18 cellular contexts compared by ENCODE assay signal in the genomic region with DNA sequence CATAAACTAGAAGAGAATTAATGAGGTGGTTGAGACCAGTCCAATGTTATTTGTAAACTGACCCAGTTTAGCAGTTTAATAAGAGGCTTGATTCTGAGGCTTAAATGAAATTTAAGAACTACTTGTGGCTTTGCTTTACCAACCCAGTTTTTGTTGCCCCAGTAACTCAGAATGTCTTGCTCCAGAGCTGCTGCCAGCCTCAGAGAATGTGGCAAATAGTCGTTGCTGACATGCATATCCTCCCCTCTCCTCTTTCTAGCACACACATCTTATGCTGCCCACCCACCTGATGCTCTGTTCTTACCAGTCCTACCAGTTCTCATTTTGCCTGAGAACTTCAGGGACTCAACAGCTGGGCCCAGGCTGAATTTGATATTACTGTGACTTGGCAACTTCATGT.
A peak's percentile ranks its signal among the peaks of the same experiment; 100 is the strongest.
DNase-seq lines count a peak whose midpoint lies in the region; ATAC-seq and TF ChIP-seq lines count a peak whose summit lies in the region.
"Had no signal": no experiment of that assay in that cellular context is flagged by ENCODE, and none has a peak within 500 bp of the region (broad histone marks: within the 10 kb centered on the region; RNA-seq: fewer than 3 reads in every experiment).

No MANE protein-coding gene starts in this region.

- WGBS in mammary epithelial cell (ENCODE audit: low coverage, missing lambda C conversion rate): 73% methylated on average over 1 of the region's 1 CpG

- H3K27me3 Mint-ChIP-seq in WTC11 (ENCODE audit: low read depth): no peaks in the 10 kb centered on the region
- no peaks in the 10 kb centered on the region for H3K27me3 Mint-ChIP-seq in mesothelial cell of epicardium (ENCODE audit: low read depth)
- H3K27me3 Mint-ChIP-seq in type B pancreatic cell: no peaks in the 10 kb centered on the region

- H2AFZ ChIP-seq in mammary epithelial cell (ENCODE audit: low read depth, low read length): peak overlapping the region; percentile 46

- POLR2A ChIA-PET in WTC11 (lab: Charles Lee): no interaction called here

- in situ Hi-C loops in mammary epithelial cell (cut with MboI; ENCODE audit: low sequenced_read_pairs in 2 of 2): no loop called here

- ATAC-seq in WTC11 (peak; percentile 36; the same call in 1 of the 2 replicates), GM18511 (IDR thresholded peaks at IDR 0.05; ENCODE audit: unreplicated experiment) (no peak)

- DNase-seq in mammary epithelial cell (no peak), breast epithelium (ENCODE audit: low spot score in 2 of 2) (no peak), WTC11 (ENCODE audit: low spot score) (no peak), mesothelial cell of epicardium (ENCODE audit: low spot score in 2 of 2, unreplicated experiment in 2 of 2) (no peak), type B pancreatic cell (ENCODE audit: extremely low spot score, unreplicated experiment) (no peak), SKM-1 (lab: John Stamatoyannopoulos, UW; ENCODE audit: unreplicated experiment) (no peak), SW 1271 (lab: John Stamatoyannopoulos, UW) (no peak)
- DNase-seq: AML-193, DMS79 treated with DMSO at 0.1 percent for 48 hours, H9, MG63, NCI-H1092 treated with DMSO at 0.1 percent for 48 hours, NCI-H187, NCI-H2227 treated with DMSO at 0.1 percent for 48 hours, NCI-H526 had no signal

- dilution Hi-C loops in mammary epithelial cell (cut with HindIII; ENCODE audit: low sequenced_read_pairs): no loop called here

- H3K36me3 ChIP-seq in mammary epithelial cell (ENCODE audit: insufficient read depth, low read length) (no peaks in the 10 kb centered on the region), breast epithelium (no peaks in the 10 kb centered on the region)
- H3K36me3 ChIP-seq: MG63 had no signal

- H3K9me3 ChIP-seq in mammary epithelial cell (replicated peaks; ENCODE audit: insufficient read depth, low read length): no peaks in the 10 kb centered on the region
- H3K9me3 ChIP-seq in breast epithelium: no peaks in the 10 kb centered on the region

- H3K27ac ChIP-seq in mammary epithelial cell (ENCODE audit: insufficient read depth, low read depth, low read length): no peak overlapping the region
- H3K27ac ChIP-seq in breast epithelium: no peak overlapping the region
- H3K27ac ChIP-seq: KMS-11, RWPE1 had no signal

- peaks cover 7% of the 10 kb centered on the region for H3K4me1 ChIP-seq in mammary epithelial cell (ENCODE audit: insufficient read depth, low read length)
- no peaks in the 10 kb centered on the region for H3K4me1 ChIP-seq in breast epithelium

- no peak for TF ChIP-seq POLR2A in breast epithelium (IDR thresholded peaks at IDR 0.05)

- no peak overlapping the region for H3K9ac ChIP-seq in mammary epithelial cell (ENCODE audit: insufficient read depth, low read length)
- H3K9ac ChIP-seq: KMS-11 had no signal

- H3K4me3 Mint-ChIP-seq in WTC11: no peak overlapping the region
- no peak overlapping the region for H3K4me3 Mint-ChIP-seq in mesothelial cell of epicardium
- no peak overlapping the region for H3K4me3 Mint-ChIP-seq in type B pancreatic cell
- H3K4me3 Mint-ChIP-seq: H9 had no signal

- TF ChIP-seq CTCF in mammary epithelial cell (conservative IDR thresholded peaks at IDR 0.05 in 1 of 2, IDR thresholded peaks at IDR 0.05 in 1 of 2; ENCODE audit: extremely low read depth in 1 of 2, insufficient read depth in 1 of 2, low read depth in 1 of 2, low read length in 2 of 2) (no peak), breast epithelium (IDR thresholded peaks at IDR 0.05) (no peak), WTC11 (IDR thresholded peaks at IDR 0.05) (no peak), mesothelial cell of epicardium (IDR thresholded peaks at IDR 0.05; ENCODE audit: unreplicated experiment) (no peak), type B pancreatic cell (conservative IDR thresholded peaks at IDR 0.05) (no peak)

- H3K27me3 ChIP-seq in mammary epithelial cell (ENCODE audit: insufficient read depth, low read length): no peaks in the 10 kb centered on the region
- H3K27me3 ChIP-seq in breast epithelium: no peaks in the 10 kb centered on the region
- H3K27me3 ChIP-seq: MG63 had no signal

- intact Hi-C loops in mammary epithelial cell (cut with micrococcal nuclease): no loop called here
- intact Hi-C loops in breast epithelium (cut with DNase I; ENCODE audit: low total_unique reads): no loop called here

- H3K9me3 Mint-ChIP-seq in WTC11: peaks cover 2% of the 10 kb centered on the region; the same call in 1 of the 2 replicates
- H3K9me3 Mint-ChIP-seq in mesothelial cell of epicardium: peaks cover 6% of the 10 kb centered on the region
- peaks cover 9% of the 10 kb centered on the region for H3K9me3 Mint-ChIP-seq in type B pancreatic cell
- H3K9me3 Mint-ChIP-seq: H9 had no signal

- H3K4me1 Mint-ChIP-seq in WTC11: peaks cover 16% of the 10 kb centered on the region
- H3K4me1 Mint-ChIP-seq in mesothelial cell of epicardium: peaks cover 49% of the 10 kb centered on the region
- H3K4me1 Mint-ChIP-seq in type B pancreatic cell (ENCODE audit: unreplicated experiment): peaks cover 11% of the 10 kb centered on the region

- H3K4me2 ChIP-seq in mammary epithelial cell (ENCODE audit: insufficient read depth, low read depth, low read length): no peak overlapping the region
- H3K4me2 ChIP-seq: KMS-11 had no signal

- H4K20me1 ChIP-seq in mammary epithelial cell (ENCODE audit: insufficient read depth, low read length): no peaks in the 10 kb centered on the region

- H3K79me2 ChIP-seq in mammary epithelial cell (ENCODE audit: insufficient read depth, low read length): no peaks in the 10 kb centered on the region

- H3K27ac Mint-ChIP-seq in WTC11 (0 out of 2 replicates have a peak overlapping the region, but pooled peaks have one; percentile 23), mesothelial cell of epicardium (peak overlapping the region; percentile 58), type B pancreatic cell (peak overlapping the region; percentile 94)

- H3K36me3 Mint-ChIP-seq in WTC11 (no peaks in the 10 kb centered on the region), mesothelial cell of epicardium (no peaks in the 10 kb centered on the region), type B pancreatic cell (no peaks in the 10 kb centered on the region)

- BruUV-seq in mammary epithelial cell (replicated peaks; lab: Mats Ljungman, UMichigan): no TSS peak

- H3K4me3 ChIP-seq in mammary epithelial cell (replicated peaks in 1 of 3; ENCODE audit: insufficient read depth in 1 of 3, low read depth in 2 of 3, low read length in 3 of 3) (no peak overlapping the region), breast epithelium (no peak overlapping the region)
- H3K4me3 ChIP-seq: MG63 had no signal

- CTCF ChIA-PET in mammary epithelial cell (lab: Charles Lee; ENCODE audit: low non-redundant PET): no interaction called here
- CTCF ChIA-PET in WTC11 (lab: Charles Lee): interaction anchor here (1.0 to 2.3 kb wide), 2 partner anchors 93 to 180 kb away, joined by 3 to 6 read pairs; no protein-coding TSS in a partner anchor

TF ChIP-seq in WTC11, 78 proteins besides CTCF, POLR2A, EP300 and RAD21 (continues in another document):
- no peak for TF ChIP-seq NR2C2 (CRISPR knock-in tag; IDR thresholded peaks at IDR 0.05)
- no peak for TF ChIP-seq RORB (CRISPR knock-in tag; IDR thresholded peaks at IDR 0.05)
- TF ChIP-seq CREM (CRISPR knock-in tag; IDR thresholded peaks at IDR 0.05): no peak
- no peak for TF ChIP-seq ZNF671 (CRISPR knock-in tag; IDR thresholded peaks at IDR 0.05)
- no peak for TF ChIP-seq ATF2 (CRISPR knock-in tag; IDR thresholded peaks at IDR 0.05; ENCODE audit: borderline replicate concordance, low read depth)
- TF ChIP-seq ZNF532 (CRISPR knock-in tag; IDR thresholded peaks at IDR 0.05; ENCODE audit: borderline replicate concordance): no peak

Comparison
In these comparisons a context has a peak if more than half of its experiments do, and no peak if none do; other contexts are left out.
1. H3K27ac Mint-ChIP-seq: peak in every context shown above with its lines; median percentile 94 in type B pancreatic cell; 58 in mesothelial cell of epicardium; 23 in WTC11.